ENCODE assay signal across 8 cellular contexts in the genomic region with DNA sequence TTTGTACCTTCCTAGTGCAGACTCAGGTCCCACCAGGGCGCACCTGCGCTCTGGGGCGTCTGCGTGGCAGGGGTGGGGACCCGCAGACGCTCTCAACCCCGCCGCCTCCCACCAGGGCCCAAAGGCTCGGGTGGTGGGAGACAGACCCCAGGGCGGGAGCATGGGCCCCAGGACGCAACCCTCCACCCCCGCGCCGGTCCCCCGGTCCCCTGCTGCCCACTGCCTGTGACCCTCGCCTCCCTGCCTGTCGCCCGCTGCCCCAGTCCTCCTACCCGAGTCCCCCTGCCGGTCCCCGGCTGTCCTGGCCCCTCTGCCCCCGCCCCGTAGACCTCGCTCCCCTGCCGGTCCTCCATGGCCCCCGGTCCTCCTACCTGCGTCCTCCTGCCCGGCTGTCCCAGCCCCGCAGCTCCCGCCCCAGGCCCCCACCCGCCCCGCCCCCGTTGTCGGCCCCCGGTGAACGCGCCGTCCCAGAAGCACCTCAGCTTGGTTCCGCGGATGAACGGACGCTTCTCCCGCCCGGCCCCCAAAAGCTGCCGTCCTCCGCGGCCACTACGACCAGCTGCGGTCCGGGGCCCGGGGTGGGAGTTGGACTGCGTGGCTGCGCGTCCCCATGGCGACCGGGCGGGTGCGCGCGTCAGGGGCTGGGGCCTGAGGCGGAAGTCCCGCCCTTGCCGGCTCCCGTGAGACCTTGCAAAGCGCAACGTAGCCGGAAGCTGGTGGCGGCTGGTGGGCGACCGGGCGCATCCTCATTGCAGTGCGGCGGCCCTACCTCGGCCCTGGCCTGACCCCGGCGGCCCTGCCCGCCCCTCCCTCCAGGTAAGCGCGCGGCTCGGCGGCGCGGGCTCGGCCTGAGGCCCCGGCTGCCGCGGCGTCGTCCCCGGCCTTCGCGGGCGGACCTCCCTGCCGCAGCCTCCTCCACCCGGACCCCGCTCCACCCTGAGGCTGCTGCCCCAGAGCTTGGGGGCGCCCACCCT. TPM values are rescaled to one million over a fixed set of nuclear protein-coding genes. Genes with fewer than 3 reads are reported as not detected.
A peak's percentile ranks its signal among the peaks of the same experiment; 100 is the strongest.
DNase-seq lines count a peak whose midpoint lies in the region; ATAC-seq and TF ChIP-seq lines count a peak whose summit lies in the region.

A gene (plus strand): TSS at position 709 of the 974 bp plus-strand sequence. CDS start 2,768 bp downstream, outside the sequence.

- POLR2A ChIA-PET in CD8-positive, alpha-beta T cell (lab: Charles Lee): interaction anchor here (0.9 to 1.1 kb wide), 2 partner anchors 12 to 22 kb away, joined by 3 to 5 read pairs; no protein-coding TSS in a partner anchor

- peak within 1 kb of the TSS; percentile 61 for H3K4me3 ChIP-seq in CD8-positive, alpha-beta T cell (ENCODE audit: low read depth, low read length)
- H3K4me3 ChIP-seq in endodermal cell (ENCODE audit: low read length) (peak within 1 kb of the TSS; percentile 98), mesodermal cell (ENCODE audit: extremely low read depth, insufficient read depth, low read length, poor library complexity, severe bottlenecking) (peak within 1 kb of the TSS; percentile 96)

- CTCF ChIA-PET in CD8-positive, alpha-beta T cell (lab: Charles Lee): interaction anchor here (1.1 to 2.8 kb wide), 3 partner anchors 49 to 89 kb away, joined by 3 to 9 read pairs (median 4); no protein-coding TSS in a partner anchor
- CTCF ChIA-PET in activated CD8-positive, alpha-beta memory T cell treated with anti-CD3 and anti-CD28 coated beads, Interleukin-2, amount 10 ng/mL, durations not matched to agents 7 days and 5 days (lab: Charles Lee): interaction anchor here (0.6 to 1.8 kb wide), 6 partner anchors 18 to 224 kb away, joined by 3 to 7 read pairs (median 4); a partner anchor contains a TSS

- no peak for TF ChIP-seq CTCF in CD8-positive, alpha-beta T cell (IDR thresholded peaks at IDR 0.05)
- TF ChIP-seq CTCF in endodermal cell (conservative IDR thresholded peaks at IDR 0.05): peak; percentile 28

- H3K36me3 ChIP-seq in CD8-positive, alpha-beta T cell (ENCODE audit: insufficient read depth, low read length): peaks cover 14% of the 10 kb centered on the region
- H3K36me3 ChIP-seq in endodermal cell (ENCODE audit: control insufficient read depth, insufficient read depth, low read length): peaks cover 26% of the 10 kb centered on the region
- peaks cover 31% of the 10 kb centered on the region for H3K36me3 ChIP-seq in mesodermal cell (ENCODE audit: control insufficient read depth, insufficient read depth, low read length)

- peaks cover 18% of the 10 kb centered on the region for H3K4me1 ChIP-seq in CD8-positive, alpha-beta T cell (ENCODE audit: insufficient read depth, low read length)
- H3K4me1 ChIP-seq in endodermal cell (ENCODE audit: control insufficient read depth, insufficient read depth, low read length) (no peaks in the 10 kb centered on the region), mesodermal cell (ENCODE audit: control insufficient read depth, insufficient read depth, low read length, poor library complexity, severe bottlenecking) (peaks cover 14% of the 10 kb centered on the region)

- no peaks in the 10 kb centered on the region for H3K9me3 Mint-ChIP-seq in CD8-positive, alpha-beta T cell
- H3K9me3 Mint-ChIP-seq in activated CD8-positive, alpha-beta memory T cell treated with anti-CD3 and anti-CD28 coated beads, Interleukin-2, amount 10 ng/mL, durations not matched to agents 7 days and 5 days (ENCODE audit: low read depth): no peaks in the 10 kb centered on the region
- no peaks in the 10 kb centered on the region for H3K9me3 Mint-ChIP-seq in endodermal cell

- H3K27ac Mint-ChIP-seq in CD8-positive, alpha-beta T cell: peak within 1 kb of the TSS; percentile 83
- H3K27ac Mint-ChIP-seq in activated CD8-positive, alpha-beta memory T cell treated with anti-CD3 and anti-CD28 coated beads, Interleukin-2, amount 10 ng/mL, durations not matched to agents 7 days and 5 days: peak within 1 kb of the TSS; percentile 82
- peak within 1 kb of the TSS; percentile 88 for H3K27ac Mint-ChIP-seq in endodermal cell

- H3K27me3 Mint-ChIP-seq in CD8-positive, alpha-beta T cell (ENCODE audit: low read depth): peaks cover 2% of the 10 kb centered on the region
- H3K27me3 Mint-ChIP-seq in activated CD8-positive, alpha-beta memory T cell treated with anti-CD3 and anti-CD28 coated beads, Interleukin-2, amount 10 ng/mL, durations not matched to agents 7 days and 5 days: no peaks in the 10 kb centered on the region
- no peaks in the 10 kb centered on the region for H3K27me3 Mint-ChIP-seq in endodermal cell (ENCODE audit: insufficient read depth)

- WGBS in endodermal cell (ENCODE audit: insufficient coverage in 1 of 2, insufficient read length in 1 of 2), 2 experiments: 1 to 2% methylated on average over 34 to 98 of the region's 98 CpGs
- WGBS in mesodermal cell (ENCODE audit: insufficient coverage in 2 of 2), 2 experiments: 2% methylated on average over 65 to 82 of the region's 98 CpGs

- peak; percentile 93 for ATAC-seq in CD8-positive, alpha-beta T cell
- peak; percentile 72 for ATAC-seq in GM19468 (IDR thresholded peaks at IDR 0.05; ENCODE audit: extremely low read depth, unreplicated experiment)
- peak; percentile 97 for ATAC-seq in activated CD8-positive, alpha-beta memory T cell treated with anti-CD3 and anti-CD28 coated beads, Interleukin-2, amount 10 ng/mL, durations not matched to agents 7 days and 5 days

- peaks cover 35% of the 10 kb centered on the region for H3K4me1 Mint-ChIP-seq in CD8-positive, alpha-beta T cell (ENCODE audit: low read depth)
- H3K4me1 Mint-ChIP-seq in activated CD8-positive, alpha-beta memory T cell treated with anti-CD3 and anti-CD28 coated beads, Interleukin-2, amount 10 ng/mL, durations not matched to agents 7 days and 5 days: peaks cover 26% of the 10 kb centered on the region
- H3K4me1 Mint-ChIP-seq in endodermal cell: peaks cover 7% of the 10 kb centered on the region

- H3K27ac ChIP-seq in CD8-positive, alpha-beta T cell (ENCODE audit: low read depth, low read length): peak within 1 kb of the TSS; percentile 63
- no peak within 1 kb of the TSS for H3K27ac ChIP-seq in endodermal cell (ENCODE audit: low read depth, low read length)
- H3K27ac ChIP-seq in mesodermal cell (ENCODE audit: low read depth, low read length, severe bottlenecking): peak within 1 kb of the TSS; percentile 49

- intact Hi-C loops in CD8-positive, alpha-beta T cell (cut with DNase I, micrococcal nuclease): loop anchor here (1.0 to 5.0 kb wide), 3 partner anchors 56 to 830 kb away; a partner anchor contains a TSS

- H3K9ac ChIP-seq in endodermal cell (ENCODE audit: extremely low read depth, low read length, poor library complexity, severe bottlenecking): peak within 1 kb of the TSS; percentile 87

- H3K36me3 Mint-ChIP-seq in CD8-positive, alpha-beta T cell: peaks cover 27% of the 10 kb centered on the region
- peaks cover 1% of the 10 kb centered on the region for H3K36me3 Mint-ChIP-seq in activated CD8-positive, alpha-beta memory T cell treated with anti-CD3 and anti-CD28 coated beads, Interleukin-2, amount 10 ng/mL, durations not matched to agents 7 days and 5 days
- peaks cover 13% of the 10 kb centered on the region for H3K36me3 Mint-ChIP-seq in endodermal cell (ENCODE audit: low read depth)

- DNase-seq in CD8-positive, alpha-beta T cell: peak; percentile 71 to 89 (median 88)
- DNase-seq in HT1080 (ENCODE audit: low read depth) (peak; percentile 80), NOMO-1 (lab: John Stamatoyannopoulos, UW; ENCODE audit: unreplicated experiment in 2 of 2) (peak; percentile 82 to 87), endodermal cell (peak; percentile 95)
- peak; percentile 93 for DNase-seq in activated CD8-positive, alpha-beta memory T cell treated with anti-CD3 and anti-CD28 coated beads, Interleukin-2, amount 10 ng/mL, durations not matched to agents 7 days and 5 days
- DNase-seq in stimulated activated CD8-positive, alpha-beta memory T cell treated with anti-CD3 and anti-CD28 coated beads, Interleukin-15, amount 100 ng/mL, for 24 hours (ENCODE audit: low read depth): peak; percentile 79

- H3K9me3 ChIP-seq in CD8-positive, alpha-beta T cell (ENCODE audit: low read length): no peaks in the 10 kb centered on the region
- no peaks in the 10 kb centered on the region for H3K9me3 ChIP-seq in endodermal cell (ENCODE audit: control insufficient read depth, low read length)
- no peaks in the 10 kb centered on the region for H3K9me3 ChIP-seq in mesodermal cell (ENCODE audit: control insufficient read depth, low read length)

- H3K4me3 Mint-ChIP-seq in CD8-positive, alpha-beta T cell: peak within 1 kb of the TSS; percentile 87
- H3K4me3 Mint-ChIP-seq in activated CD8-positive, alpha-beta memory T cell treated with anti-CD3 and anti-CD28 coated beads, Interleukin-2, amount 10 ng/mL, durations not matched to agents 7 days and 5 days: peak within 1 kb of the TSS; percentile 79
- H3K4me3 Mint-ChIP-seq in endodermal cell: peak within 1 kb of the TSS; percentile 84

- H3K27me3 ChIP-seq in CD8-positive, alpha-beta T cell (ENCODE audit: insufficient read depth, low read length): no peaks in the 10 kb centered on the region
- H3K27me3 ChIP-seq in endodermal cell (ENCODE audit: control insufficient read depth, insufficient read depth, low read length, poor library complexity, severe bottlenecking): no peaks in the 10 kb centered on the region

RNA-seq across cellular contexts. Expression of the gene that starts here (rescaled TPM):
- total RNA-seq in CD8-positive, alpha-beta T cell: 100 to 1,000 TPM; 121 to 123 TPM
- 62.1 and 64.7 TPM in 2 replicates for total RNA-seq in HT1080 (2014; rRNA removed; shearing (Covaris generic))
- 39.4 and 39.6 TPM in 2 replicates for polyA plus RNA-seq in HT1080 (2015; cell fraction: cytosol; rRNA removed)
- polyA plus RNA-seq in HT1080 (2015; cell fraction: nucleus; rRNA removed): 377 and 402 TPM in 2 replicates
- total RNA-seq in activated CD8-positive, alpha-beta memory T cell treated with anti-CD3 and anti-CD28 coated beads, Interleukin-2, amount 10 ng/mL, durations not matched to agents 7 days and 5 days: 10 to 100 TPM; 79.6 to 90.2 TPM
- total RNA-seq in endodermal cell: 100 to 1,000 TPM; 159 to 208 TPM
- 122 TPM for polyA plus RNA-seq in endodermal cell (2013, experiment 1 of 2)
- polyA plus RNA-seq in endodermal cell (2013, experiment 2 of 2): 97.6 TPM
- 155 TPM for polyA plus RNA-seq in mesodermal cell (2013, experiment 1 of 2)
- polyA plus RNA-seq in mesodermal cell (2013, experiment 2 of 2): 126 TPM
